8 cellular contexts compared by ENCODE assay signal in genomic region chr17:38509772-38510423, GRCh38.
A peak's percentile ranks its signal among the peaks of the same experiment; 100 is the strongest.
DNase-seq lines count a peak whose midpoint lies in the region; ATAC-seq and TF ChIP-seq lines count a peak whose summit lies in the region.

No MANE protein-coding gene starts in this region.

- H3K9ac ChIP-seq in HUES64 (ENCODE audit: low read depth, low read length): peak overlapping the region; percentile 7

- H3K36me3 ChIP-seq in HUES64 (ENCODE audit: insufficient read depth, low read length): peaks cover 11% of the 10 kb centered on the region; the same call in 1 of the 2 replicates
- no peaks in the 10 kb centered on the region for H3K36me3 ChIP-seq in effector memory CD4-positive, alpha-beta T cell (ENCODE audit: control insufficient read depth, insufficient read depth, low read length)
- H3K36me3 ChIP-seq in mesodermal cell (ENCODE audit: control insufficient read depth, insufficient read depth, low read length): peaks cover 20% of the 10 kb centered on the region

- DNase-seq in effector memory CD4-positive, alpha-beta T cell: no peak
- no peak for DNase-seq in activated gamma-delta T cell treated with Interleukin-2 at 50 U/mL for 16 hours
- DNase-seq in COLO668 (lab: John Stamatoyannopoulos, UW; ENCODE audit: unreplicated experiment): no peak

- WGBS in HUES64: 1% methylated on average over 81 of the region's 81 CpGs
- WGBS in mesodermal cell (ENCODE audit: insufficient coverage in 2 of 2), 2 experiments: 2 to 3% methylated on average over 59 to 68 of the region's 81 CpGs

- H3K4me1 ChIP-seq in HUES64 (ENCODE audit: insufficient read depth, low read length): peaks cover 10% of the 10 kb centered on the region
- H3K4me1 ChIP-seq in effector memory CD4-positive, alpha-beta T cell (ENCODE audit: control insufficient read depth, insufficient read depth, low read length, poor library complexity, severe bottlenecking): peaks cover 10% of the 10 kb centered on the region
- H3K4me1 ChIP-seq in mesodermal cell (ENCODE audit: control insufficient read depth, insufficient read depth, low read length, poor library complexity, severe bottlenecking): peaks cover 14% of the 10 kb centered on the region

- ATAC-seq in HG02884 (IDR thresholded peaks at IDR 0.05; ENCODE audit: unreplicated experiment) (no peak), HG02973 (IDR thresholded peaks at IDR 0.05; ENCODE audit: unreplicated experiment) (no peak)

- peak overlapping the region; percentile 51 for H3K4me3 ChIP-seq in HUES64 (ENCODE audit: low read length)
- H3K4me3 ChIP-seq in effector memory CD4-positive, alpha-beta T cell (ENCODE audit: insufficient read depth, low read depth, low read length, poor library complexity, severe bottlenecking): peak overlapping the region; percentile 31
- H3K4me3 ChIP-seq in mesodermal cell (ENCODE audit: extremely low read depth, insufficient read depth, low read length, poor library complexity, severe bottlenecking): peak overlapping the region; percentile 19

- no peak for TF ChIP-seq CTCF in 22Rv1 (IDR thresholded peaks at IDR 0.05)

- H3K27ac ChIP-seq in 22Rv1 (0 out of 2 replicates have a peak overlapping the region, but pooled peaks have one; percentile 35), HUES64 (ENCODE audit: low read depth, low read length) (no peak overlapping the region), mesodermal cell (ENCODE audit: low read depth, low read length, severe bottlenecking) (peak overlapping the region; percentile 64)
- no peak overlapping the region for H3K27ac ChIP-seq in effector memory CD4-positive, alpha-beta T cell (ENCODE audit: insufficient read depth, low read length, poor library complexity, severe bottlenecking)

- H3K27me3 ChIP-seq in HUES64 (ENCODE audit: insufficient read depth, low read length): peaks cover 32% of the 10 kb centered on the region
- H3K27me3 ChIP-seq in effector memory CD4-positive, alpha-beta T cell (replicated peaks; ENCODE audit: control insufficient read depth, insufficient read depth, low read length, poor library complexity, severe bottlenecking): peaks cover 25% of the 10 kb centered on the region

- H3K9me3 ChIP-seq in HUES64 (ENCODE audit: insufficient read depth, low read depth, low read length) (no peaks in the 10 kb centered on the region), mesodermal cell (ENCODE audit: control insufficient read depth, low read length) (no peaks in the 10 kb centered on the region)
- H3K9me3 ChIP-seq in effector memory CD4-positive, alpha-beta T cell (ENCODE audit: control insufficient read depth, low read length): no peaks in the 10 kb centered on the region

Comparison
In these comparisons a context has a peak if more than half of its experiments do, and no peak if none do; other contexts are left out.
1. H3K27ac ChIP-seq: peak in 22Rv1 (single experiment) and mesodermal cell (single experiment); none in HUES64 (single experiment) and effector memory CD4-positive, alpha-beta T cell (single experiment).
2. Peak in every context shown above with its lines, with median percentiles within 50 percentile points of each other: H3K4me3 ChIP-seq.